20 cellular contexts compared by ENCODE assay signal in the genomic region with DNA sequence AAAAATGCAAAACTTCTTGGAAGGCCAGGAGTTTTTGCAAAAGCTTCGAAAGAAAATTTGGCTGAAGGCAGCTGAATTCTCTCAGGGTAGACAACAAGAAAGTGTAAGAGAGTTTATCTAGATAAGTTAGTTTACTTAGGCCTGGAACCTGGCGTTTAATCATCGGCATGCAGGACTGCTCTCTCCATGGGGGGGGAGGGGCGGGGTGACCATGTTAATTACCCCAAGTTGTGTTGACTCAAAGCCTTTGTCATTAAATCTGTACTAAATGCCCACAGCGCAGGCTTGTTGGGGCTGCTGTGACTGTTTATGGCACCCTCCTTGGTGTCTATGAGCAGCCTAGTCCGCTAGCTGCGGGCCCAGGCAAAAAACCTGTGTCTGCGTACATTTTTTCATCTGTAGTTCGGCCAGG.
"Had no signal": no experiment of that assay in that cellular context is flagged by ENCODE, and none has a peak within 500 bp of the region (broad histone marks: within the 10 kb centered on the region; RNA-seq: fewer than 3 reads in every experiment).

No MANE protein-coding gene starts in this region.

- H2AFZ ChIP-seq: parathyroid adenoma had no signal

- H3K4me3 ChIP-seq: left ventricle myocardium inferior, thoracic aorta, upper lobe of left lung had no signal

- H3K36me3 ChIP-seq: left ventricle myocardium inferior had no signal

- H3K27me3 ChIP-seq: upper lobe of left lung had no signal

- H3K4me1 Mint-ChIP-seq: mesothelial cell of epicardium had no signal

- H3K4me1 ChIP-seq: left ventricle myocardium inferior, parathyroid adenoma, upper lobe of left lung had no signal

- H3K79me2 ChIP-seq: parathyroid adenoma had no signal

- H3K27ac ChIP-seq: left ventricle myocardium inferior, parathyroid adenoma, thoracic aorta, upper lobe of left lung had no signal

- H3K9ac ChIP-seq: parathyroid adenoma had no signal

- ATAC-seq: natural killer cell treated with Interleukin-12 subunit alpha and Interleukin-12 subunit beta and Interleukin-15 and Interleukin-18, amount 100 ng/mL, for 72 hours; right cardiac atrium had no signal

- DNase-seq: activated CD4-positive, alpha-beta memory T cell treated with anti-CD3 and anti-CD28 coated beads for 36 hours; activated CD4-positive, alpha-beta T cell treated with anti-CD3 and anti-CD28 coated beads for 48 hours; activated naive CD4-positive, alpha-beta T cell treated with Interleukin-2 at 50 U/mL for 16 hours; activated naive CD8-positive, alpha-beta T cell treated with anti-CD3 and anti-CD28 coated beads, Interleukin-2, amount 10 ng/mL, durations not matched to agents 7 days and 5 days; activated T-cell treated with anti-CD3 and anti-CD28 coated beads, Interleukin-2, amount 50 U/mL, for 48 hours; amniotic stem cell; cerebellar nuclear complex; cortex of kidney; glutamatergic neuron; left ventricle myocardium inferior; nucleus accumbens; right cardiac atrium; stimulated activated CD4-positive, alpha-beta T cell treated with anti-CD3 and anti-CD28 coated beads, Interleukin-4, amount 100 ng/mL, for 24 hours; stimulated activated naive CD4-positive, alpha-beta T cell treated with Interleukin-2 at 50 U/mL for 16 hours; upper lobe of left lung had no signal

- H3K4me3 Mint-ChIP-seq: activated CD4-positive, alpha-beta memory T cell treated with anti-CD3 and anti-CD28 coated beads for 36 hours; activated naive CD8-positive, alpha-beta T cell treated with anti-CD3 and anti-CD28 coated beads, Interleukin-2, amount 10 ng/mL, durations not matched to agents 7 days and 5 days; mesothelial cell of epicardium; natural killer cell treated with Interleukin-12 subunit alpha and Interleukin-12 subunit beta and Interleukin-15 and Interleukin-18, amount 100 ng/mL, for 72 hours; T-helper 1 cell treated with Interleukin-12 subunit alpha and Interleukin-12 subunit beta and Interleukin-4 antibody, amounts not matched to agents 30 μg/mL and 1 μg/mL, for 36 hours had no signal

- H3K27me3 Mint-ChIP-seq: activated CD4-positive, alpha-beta memory T cell treated with anti-CD3 and anti-CD28 coated beads for 36 hours; activated naive CD8-positive, alpha-beta T cell treated with anti-CD3 and anti-CD28 coated beads, Interleukin-2, amount 10 ng/mL, durations not matched to agents 7 days and 5 days; natural killer cell treated with Interleukin-12 subunit alpha and Interleukin-12 subunit beta and Interleukin-15 and Interleukin-18, amount 100 ng/mL, for 72 hours had no signal

- H3K9me3 ChIP-seq: left ventricle myocardium inferior, thoracic aorta, upper lobe of left lung had no signal

- H3K9me3 Mint-ChIP-seq: activated CD4-positive, alpha-beta memory T cell treated with anti-CD3 and anti-CD28 coated beads for 36 hours; activated naive CD8-positive, alpha-beta T cell treated with anti-CD3 and anti-CD28 coated beads, Interleukin-2, amount 10 ng/mL, durations not matched to agents 7 days and 5 days; natural killer cell treated with Interleukin-12 subunit alpha and Interleukin-12 subunit beta and Interleukin-15 and Interleukin-18, amount 100 ng/mL, for 72 hours; T-helper 1 cell treated with Interleukin-12 subunit alpha and Interleukin-12 subunit beta and Interleukin-4 antibody, amounts not matched to agents 30 μg/mL and 1 μg/mL, for 36 hours had no signal

- H3K27ac Mint-ChIP-seq: activated CD4-positive, alpha-beta memory T cell treated with anti-CD3 and anti-CD28 coated beads for 36 hours; activated naive CD8-positive, alpha-beta T cell treated with anti-CD3 and anti-CD28 coated beads, Interleukin-2, amount 10 ng/mL, durations not matched to agents 7 days and 5 days; mesothelial cell of epicardium; natural killer cell treated with Interleukin-12 subunit alpha and Interleukin-12 subunit beta and Interleukin-15 and Interleukin-18, amount 100 ng/mL, for 72 hours; T-helper 1 cell treated with Interleukin-12 subunit alpha and Interleukin-12 subunit beta and Interleukin-4 antibody, amounts not matched to agents 30 μg/mL and 1 μg/mL, for 36 hours had no signal
